ENCODE assay signal across 1 cellular context in genomic region chr7:98840604-98841508, GRCh38.
TF ChIP-seq lines count a peak whose summit lies in the region.

No MANE protein-coding gene starts in this region.

TF ChIP-seq in WTC11, 78 proteins besides CTCF, POLR2A, EP300 and RAD21 (continued from another document):
- TF ChIP-seq, protein P1, sequence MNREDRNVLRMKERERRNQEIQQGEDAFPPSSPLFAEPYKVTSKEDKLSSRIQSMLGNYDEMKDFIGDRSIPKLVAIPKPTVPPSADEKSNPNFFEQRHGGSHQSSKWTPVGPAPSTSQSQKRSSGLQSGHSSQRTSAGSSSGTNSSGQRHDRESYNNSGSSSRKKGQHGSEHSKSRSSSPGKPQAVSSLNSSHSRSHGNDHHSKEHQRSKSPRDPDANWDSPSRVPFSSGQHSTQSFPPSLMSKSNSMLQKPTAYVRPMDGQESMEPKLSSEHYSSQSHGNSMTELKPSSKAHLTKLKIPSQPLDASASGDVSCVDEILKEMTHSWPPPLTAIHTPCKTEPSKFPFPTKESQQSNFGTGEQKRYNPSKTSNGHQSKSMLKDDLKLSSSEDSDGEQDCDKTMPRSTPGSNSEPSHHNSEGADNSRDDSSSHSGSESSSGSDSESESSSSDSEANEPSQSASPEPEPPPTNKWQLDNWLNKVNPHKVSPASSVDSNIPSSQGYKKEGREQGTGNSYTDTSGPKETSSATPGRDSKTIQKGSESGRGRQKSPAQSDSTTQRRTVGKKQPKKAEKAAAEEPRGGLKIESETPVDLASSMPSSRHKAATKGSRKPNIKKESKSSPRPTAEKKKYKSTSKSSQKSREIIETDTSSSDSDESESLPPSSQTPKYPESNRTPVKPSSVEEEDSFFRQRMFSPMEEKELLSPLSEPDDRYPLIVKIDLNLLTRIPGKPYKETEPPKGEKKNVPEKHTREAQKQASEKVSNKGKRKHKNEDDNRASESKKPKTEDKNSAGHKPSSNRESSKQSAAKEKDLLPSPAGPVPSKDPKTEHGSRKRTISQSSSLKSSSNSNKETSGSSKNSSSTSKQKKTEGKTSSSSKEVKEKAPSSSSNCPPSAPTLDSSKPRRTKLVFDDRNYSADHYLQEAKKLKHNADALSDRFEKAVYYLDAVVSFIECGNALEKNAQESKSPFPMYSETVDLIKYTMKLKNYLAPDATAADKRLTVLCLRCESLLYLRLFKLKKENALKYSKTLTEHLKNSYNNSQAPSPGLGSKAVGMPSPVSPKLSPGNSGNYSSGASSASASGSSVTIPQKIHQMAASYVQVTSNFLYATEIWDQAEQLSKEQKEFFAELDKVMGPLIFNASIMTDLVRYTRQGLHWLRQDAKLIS (CRISPR knock-in tag; IDR thresholded peaks at IDR 0.05; ENCODE audit: borderline replicate concordance): no peak
- TF ChIP-seq SOX15 (CRISPR knock-in tag; IDR thresholded peaks at IDR 0.05): no peak
- TF ChIP-seq CDX4 (CRISPR knock-in tag; IDR thresholded peaks at IDR 0.05; ENCODE audit: borderline replicate concordance): no peak
